In the genomic region with DNA sequence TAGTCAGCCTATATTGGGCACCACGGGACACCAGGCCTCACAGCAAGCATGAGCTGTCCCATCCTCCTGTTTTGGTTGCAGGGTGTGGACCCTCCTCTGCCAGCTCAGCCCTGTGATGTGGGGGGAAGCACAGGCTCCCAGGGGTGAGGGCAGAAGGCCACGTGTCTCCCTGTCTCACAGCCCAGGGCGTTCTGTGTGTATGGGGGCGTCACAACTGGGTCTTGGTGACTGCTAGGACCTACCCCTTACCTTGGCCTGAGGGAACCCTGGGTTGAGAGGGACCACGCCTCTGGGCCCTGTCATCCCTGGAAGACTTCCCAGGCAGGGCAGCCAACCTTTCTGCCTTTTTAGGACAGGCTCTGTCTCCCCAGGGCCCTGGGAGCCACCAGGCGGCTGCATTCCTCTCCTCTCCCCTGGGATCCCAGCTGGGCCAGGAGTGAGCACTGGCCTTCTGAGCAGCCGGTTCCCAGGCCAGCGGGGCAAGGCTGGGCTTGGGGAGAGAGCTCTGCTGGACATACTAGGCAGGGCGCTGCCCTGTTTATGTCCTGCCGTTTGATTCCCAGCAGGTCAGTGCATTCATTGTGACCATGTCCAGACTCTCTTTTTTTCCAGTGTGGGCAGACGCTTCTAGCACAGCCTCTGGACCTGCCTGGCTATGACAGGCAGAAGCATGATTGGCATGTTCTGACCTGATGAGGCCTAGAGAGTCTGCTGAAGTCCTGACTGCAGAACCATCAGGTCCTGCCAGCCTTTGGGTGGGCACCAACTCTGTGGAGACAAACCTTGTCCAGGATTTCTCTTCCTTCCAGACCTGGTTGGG, we compare ENCODE assay signal across 13 cellular contexts.
A peak's percentile ranks its signal among the peaks of the same experiment; 100 is the strongest.
DNase-seq lines count a peak whose midpoint lies in the region; ATAC-seq and TF ChIP-seq lines count a peak whose summit lies in the region.
"Had no signal": no experiment of that assay in that cellular context is flagged by ENCODE, and none has a peak within 500 bp of the region (broad histone marks: within the 10 kb centered on the region; RNA-seq: fewer than 3 reads in every experiment).

No MANE protein-coding gene starts in this region.

- H3K79me2 ChIP-seq in DND-41 (ENCODE audit: insufficient read depth, low read length): no peaks in the 10 kb centered on the region

- peaks cover 10 to 18% of the 10 kb centered on the region in 2 donors for H3K4me1 Mint-ChIP-seq in immature natural killer cell

- no peaks in the 10 kb centered on the region for H3K9me3 Mint-ChIP-seq in immature natural killer cell
- H3K9me3 Mint-ChIP-seq: CD4-positive, CD25-positive, alpha-beta regulatory T cell had no signal

- CTCF ChIA-PET in HEK293T (lab: Yijun Ruan, JAX): no interaction called here

- peaks cover 0 to 2% (median 0%) of the 10 kb centered on the region in 3 donors for H3K27me3 Mint-ChIP-seq in immature natural killer cell (ENCODE audit: low read depth in 3 of 3)
- H3K27me3 Mint-ChIP-seq: CD4-positive, CD25-positive, alpha-beta regulatory T cell had no signal

- no peaks in the 10 kb centered on the region for H3K36me3 ChIP-seq in DND-41 (ENCODE audit: insufficient read depth, low read length)
- no peaks in the 10 kb centered on the region for H3K36me3 ChIP-seq in body of pancreas (replicated peaks in 1 of 2; ENCODE audit: insufficient read depth in 1 of 2, low read depth in 2 of 2)
- H3K36me3 ChIP-seq in spleen: no peaks in the 10 kb centered on the region

- 56 to 61% methylated on average over 9 to 11 of the region's 11 CpGs for WGBS in body of pancreas, 2 donors
- 60 to 87% (median 76%) methylated on average over 7 to 11 of the region's 11 CpGs for WGBS in spleen, 5 donors

- H3K27ac ChIP-seq in DND-41 (ENCODE audit: low read length): peak overlapping the region; percentile 22; the same call in 1 of the 2 replicates
- peak overlapping the region in 3 of 4 donors; percentile 81 to 86 (median 83) for H3K27ac ChIP-seq in body of pancreas
- peak overlapping the region; percentile 22 to 87 (median 70) for H3K27ac ChIP-seq in spleen

- no peak overlapping the region for H2AFZ ChIP-seq in DND-41 (ENCODE audit: low read depth, low read length)

- no peaks in the 10 kb centered on the region for H3K9me3 ChIP-seq in DND-41 (ENCODE audit: insufficient read depth, low read length, severe bottlenecking)
- H3K9me3 ChIP-seq in body of pancreas: no peaks in the 10 kb centered on the region
- no peaks in the 10 kb centered on the region for H3K9me3 ChIP-seq in spleen

- POLR2A ChIA-PET in HEK293T (lab: Yijun Ruan, JAX): no interaction called here

- no peak for TF ChIP-seq CTCF in DND-41 (IDR thresholded peaks at IDR 0.05; ENCODE audit: borderline replicate concordance, extremely low read depth, low read length, poor library complexity, severe bottlenecking)
- no peak for TF ChIP-seq CTCF in body of pancreas (IDR thresholded peaks at IDR 0.05)
- peak in 1 of 11 experiments; percentile 11 for TF ChIP-seq CTCF in spleen (IDR thresholded peaks at IDR 0.05 in 8 of 11, conservative IDR thresholded peaks at IDR 0.05 in 3 of 11)

- intact Hi-C loops in body of pancreas (cut with DNase I): no loop called here
- intact Hi-C loops in spleen (cut with DNase I; ENCODE audit: low total_unique reads): loop anchor here (10.0 kb wide), 1 partner anchor 246 kb away; no protein-coding TSS in a partner anchor

- no peak overlapping the region for H3K9ac ChIP-seq in DND-41 (ENCODE audit: low read depth, low read length)

- H4K20me1 ChIP-seq in DND-41 (ENCODE audit: insufficient read depth, low read length): no peaks in the 10 kb centered on the region

- H3K4me3 ChIP-seq in DND-41 (ENCODE audit: low read depth in 1 of 2, low read length in 2 of 2) (no peak overlapping the region), body of pancreas (no peak overlapping the region), spleen (no peak overlapping the region)

- TF ChIP-seq POLR2A in body of pancreas (IDR thresholded peaks at IDR 0.05): no peak
- TF ChIP-seq POLR2A in spleen (IDR thresholded peaks at IDR 0.05): no peak

- H3K4me2 ChIP-seq in DND-41 (ENCODE audit: insufficient read depth, low read length): no peak overlapping the region

- H3K4me1 ChIP-seq in DND-41 (ENCODE audit: insufficient read depth, low read length) (peaks cover 21% of the 10 kb centered on the region; the same call in 1 of the 2 replicates), body of pancreas (peaks cover 97% of the 10 kb centered on the region), spleen (peaks cover 42 to 100% (median 79%) of the 10 kb centered on the region in 6 donors)

- no peak for DNase-seq in DND-41
- no peak for DNase-seq in body of pancreas
- DNase-seq in immature natural killer cell: no peak
- DNase-seq in spleen: no peak
- DNase-seq in HT-29 (ENCODE audit: low spot score): no peak
- no peak for DNase-seq in HEK293T (ENCODE audit: extremely low spot score)
- DNase-seq: foreskin melanocyte; midbrain; NCI-H524; stimulated activated CD4-positive, alpha-beta T cell treated with anti-CD3 and anti-CD28 coated beads, Interleukin-2, amount 100 ng/mL, for 48 hours had no signal

- ATAC-seq in DND-41 (ENCODE audit: insufficient read depth, low read depth): no peak
- ATAC-seq in body of pancreas: no peak
- ATAC-seq in GM18520 (IDR thresholded peaks at IDR 0.05; ENCODE audit: unreplicated experiment): no peak
- ATAC-seq in GM18502 (IDR thresholded peaks at IDR 0.05; ENCODE audit: poor library complexity, unreplicated experiment): no peak

- H3K4me3 Mint-ChIP-seq in immature natural killer cell: no peak overlapping the region

- H3K27ac Mint-ChIP-seq in immature natural killer cell: peak overlapping the region in 4 of 6 donors; percentile 7 to 78 (median 42)

- H3K27me3 ChIP-seq in DND-41 (ENCODE audit: insufficient read depth, low read length, poor library complexity): no peaks in the 10 kb centered on the region
- H3K27me3 ChIP-seq in body of pancreas: no peaks in the 10 kb centered on the region
- no peaks in the 10 kb centered on the region for H3K27me3 ChIP-seq in spleen (replicated peaks in 1 of 7)

- peaks cover 0 to 3% (median 0%) of the 10 kb centered on the region in 3 donors for H3K36me3 Mint-ChIP-seq in immature natural killer cell
- H3K36me3 Mint-ChIP-seq: CD4-positive, CD25-positive, alpha-beta regulatory T cell had no signal

TF ChIP-seq in HEK293T, 16 proteins besides CTCF, POLR2A, EP300 and RAD21:
- TF ChIP-seq SP1 (IDR thresholded peaks at IDR 0.05): no peak
- no peak for TF ChIP-seq TARDBP (IDR thresholded peaks at IDR 0.05)
- no peak for TF ChIP-seq ELF4 (IDR thresholded peaks at IDR 0.05)
- TF ChIP-seq BHLHE40 (IDR thresholded peaks at IDR 0.05; ENCODE audit: borderline replicate concordance): no peak
- TF ChIP-seq FOXK2 (IDR thresholded peaks at IDR 0.05): no peak
- TF ChIP-seq SUZ12 (IDR thresholded peaks at IDR 0.05): no peak
- no peak for TF ChIP-seq NFRKB (IDR thresholded peaks at IDR 0.05)
- TF ChIP-seq ARNT (IDR thresholded peaks at IDR 0.05): no peak

Comparison
In these comparisons a context has a peak if more than half of its experiments do, and no peak if none do; other contexts are left out.
1. H3K27ac ChIP-seq: peak in every context shown above with its lines; median percentile 83 in body of pancreas; 70 in spleen; 22 in DND-41.